ENCODE assay signal across 8 cellular contexts in the genomic region with DNA sequence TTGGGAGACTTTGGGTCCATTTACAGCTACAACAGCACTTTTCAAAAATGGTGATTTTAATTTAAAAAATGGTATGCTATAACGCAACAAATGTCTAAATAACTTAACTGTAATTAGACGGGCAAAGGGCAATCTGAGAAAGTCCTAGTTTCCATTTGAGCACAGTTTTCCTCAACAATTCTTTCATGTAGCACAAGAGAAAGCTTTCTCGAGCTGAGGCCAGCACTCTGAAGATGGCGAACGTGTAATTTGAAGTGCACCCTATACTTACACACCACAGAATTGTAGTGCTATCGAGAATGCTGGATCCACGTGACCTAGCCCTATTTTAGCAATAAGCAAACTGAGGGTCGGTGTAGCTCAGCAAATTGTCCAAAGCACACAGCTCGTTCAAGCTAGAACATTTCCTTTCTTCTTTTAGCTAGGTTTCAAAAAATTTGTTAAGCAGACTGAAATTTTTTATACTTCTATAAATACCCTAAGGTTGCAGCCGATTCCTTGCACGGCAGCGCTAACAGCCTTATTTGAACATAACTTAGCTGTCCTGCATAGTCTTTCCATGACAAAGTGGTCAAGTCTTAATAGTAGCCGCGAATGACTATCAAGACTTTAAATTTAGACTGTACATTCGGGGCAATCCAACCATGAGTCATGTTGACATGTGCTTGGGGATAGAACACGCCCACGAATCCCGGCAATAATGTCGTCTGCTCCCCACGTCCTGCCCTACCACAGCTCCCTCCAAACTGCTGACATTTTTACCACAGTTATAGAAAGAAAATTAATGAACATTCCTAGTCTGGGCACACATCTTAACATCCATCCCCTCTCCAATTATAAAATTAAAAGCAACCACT. TPM values are rescaled to one million over a fixed set of nuclear protein-coding genes. Genes with fewer than 3 reads are reported as not detected.
DNase-seq lines count a peak whose midpoint lies in the region; ATAC-seq and TF ChIP-seq lines count a peak whose summit lies in the region.

No MANE protein-coding gene starts in this region.

- peak; percentile 94 for DNase-seq in ELR (ENCODE audit: low read depth)
- DNase-seq in SJSA1 (ENCODE audit: low read depth in 1 of 2, low spot score in 2 of 2), result peak; percentile 81 to 82
- DNase-seq in endothelial cell (ENCODE audit: low spot score), result no peak
- no peak for DNase-seq in natural killer cell
- no peak for DNase-seq in GOT3 (lab: John Stamatoyannopoulos, UW)
- DNase-seq in SKM-1 (lab: John Stamatoyannopoulos, UW; ENCODE audit: unreplicated experiment), result no peak
- DNase-seq in T-helper 9 cell, result no peak

- H3K36me3 ChIP-seq in SJSA1, result peaks cover 62% of the 10 kb centered on the region

- no peaks in the 10 kb centered on the region for H3K9me3 ChIP-seq in SJSA1 (replicated peaks)

- H3K4me1 ChIP-seq in SJSA1 (replicated peaks), result peaks cover 56% of the 10 kb centered on the region

- ATAC-seq in natural killer cell (peak; percentile 4 to 12 (median 10)), HG02981 (IDR thresholded peaks at IDR 0.05; ENCODE audit: unreplicated experiment) (no peak)

- H3K4me3 Mint-ChIP-seq in endothelial cell (ENCODE audit: unreplicated experiment) (peak overlapping the region; percentile 7), natural killer cell (peak overlapping the region; percentile 75)

- H3K4me3 ChIP-seq in SJSA1, result no peak overlapping the region

- H3K27ac Mint-ChIP-seq in endothelial cell (ENCODE audit: unreplicated experiment), result peak overlapping the region; percentile 86
- peak overlapping the region; percentile 100 for H3K27ac Mint-ChIP-seq in natural killer cell

- H3K9me3 Mint-ChIP-seq in endothelial cell (ENCODE audit: unreplicated experiment) (no peaks in the 10 kb centered on the region), natural killer cell (no peaks in the 10 kb centered on the region)

- peak overlapping the region; percentile 68 for H3K27ac ChIP-seq in SJSA1

- no peaks in the 10 kb centered on the region for H3K27me3 ChIP-seq in SJSA1 (replicated peaks)

- peaks cover 48% of the 10 kb centered on the region for H3K36me3 Mint-ChIP-seq in endothelial cell (ENCODE audit: low read depth, unreplicated experiment)
- peaks cover 29% of the 10 kb centered on the region for H3K36me3 Mint-ChIP-seq in natural killer cell

- H3K27me3 Mint-ChIP-seq in endothelial cell (ENCODE audit: unreplicated experiment) (peaks cover 6% of the 10 kb centered on the region), natural killer cell (ENCODE audit: low read depth in 2 of 2) (no peaks in the 10 kb centered on the region)

- intact Hi-C loops in natural killer cell (cut with micrococcal nuclease), result loop anchor here (10.0 kb wide), 1 partner anchor 460 kb away; no protein-coding TSS in a partner anchor

- H3K4me1 Mint-ChIP-seq in endothelial cell (ENCODE audit: unreplicated experiment) (peaks cover 29% of the 10 kb centered on the region), natural killer cell (peaks cover 53 to 68% of the 10 kb centered on the region in 2 donors)

- no peak for TF ChIP-seq CTCF in endothelial cell (IDR thresholded peaks at IDR 0.05; ENCODE audit: unreplicated experiment)
- TF ChIP-seq CTCF in natural killer cell (IDR thresholded peaks at IDR 0.05), result no peak

RNA-seq across cellular contexts. Expression of a gene that starts 10.0 kb away (rescaled TPM):
- total RNA-seq in SJSA1 (2014; rRNA removed; shearing (Covaris generic)), result 18.0 and 21.3 TPM in 2 replicates
- total RNA-seq in endothelial cell (ENCODE audit: unreplicated experiment) (328 TPM), natural killer cell (1,000 to 10,000 TPM; 1,044 to 1,768 (median 1,056) TPM)

Comparison
In these comparisons a context has a peak if more than half of its experiments do, and no peak if none do; other contexts are left out.
1. DNase-seq: peak in ELR (single experiment) and SJSA1 (2 of 2); none in endothelial cell (single experiment), natural killer cell (single experiment), GOT3 (single experiment), SKM-1 (single experiment) and T-helper 9 cell (single experiment).
2. RNA of a gene that starts 10.0 kb away (total RNA-seq): 1,044 to 1,768 TPM in natural killer cell and 328 TPM in endothelial cell (single experiment); 18.0 to 21.3 TPM in SJSA1; every median in the first group is over 10 times any median in the second.